In the genomic region with DNA sequence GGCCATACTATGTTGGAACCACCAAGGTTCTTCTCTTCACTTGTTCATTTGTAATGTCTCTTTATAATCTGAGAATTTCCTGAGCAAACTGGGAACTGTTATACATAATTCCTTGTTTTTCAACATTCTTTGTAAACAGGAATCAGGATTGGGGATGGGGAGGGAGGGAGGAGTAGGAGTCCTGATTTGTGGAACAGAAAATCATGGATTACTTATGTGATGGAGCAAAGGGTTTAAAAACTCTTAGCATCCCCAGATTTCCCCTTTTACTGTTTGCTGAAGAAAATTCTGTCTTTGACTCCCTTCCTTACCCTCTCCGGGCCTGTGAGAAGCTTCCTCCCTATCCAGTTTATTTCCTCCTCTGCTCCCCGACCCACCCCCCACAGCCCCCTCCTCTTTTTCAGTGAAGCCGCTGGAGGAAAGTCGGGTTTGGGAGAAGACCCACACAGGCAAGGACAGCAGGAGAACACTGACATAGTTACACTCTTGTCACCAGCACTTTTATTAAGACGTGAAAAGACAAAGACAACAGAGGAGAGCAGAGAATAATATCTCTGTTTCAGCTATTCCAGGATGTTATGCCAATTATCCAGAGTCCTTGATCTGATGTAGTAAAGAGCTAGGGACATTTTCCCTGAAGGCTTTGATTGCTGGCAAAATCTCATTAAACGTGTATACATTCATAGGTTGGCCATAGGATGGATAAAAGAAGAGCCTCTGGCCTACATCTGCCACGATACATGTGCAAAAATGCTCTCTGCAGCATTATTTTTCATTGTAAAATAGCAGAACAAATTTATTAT, we compare ENCODE assay signal across 31 cellular contexts. TPM values are rescaled to one million over a fixed set of nuclear protein-coding genes. Genes with fewer than 3 reads are reported as not detected.
DNase-seq lines count a peak whose midpoint lies in the region; ATAC-seq, FAIRE-seq and TF ChIP-seq lines count a peak whose summit lies in the region.
"Had no signal": no experiment of that assay in that cellular context is flagged by ENCODE, and none has a peak within 500 bp of the region (broad histone marks: within the 10 kb centered on the region; RNA-seq: fewer than 3 reads in every experiment).

No MANE protein-coding gene starts in this region.

- H3K9me2 ChIP-seq in SK-N-SH, result no peaks in the 10 kb centered on the region

- peaks cover 7% of the 10 kb centered on the region for H3K23me2 ChIP-seq in H9 (ENCODE audit: insufficient read length, low read depth, low read length, poor library complexity, severe bottlenecking)

- peaks cover 10 to 28% of the 10 kb centered on the region in 2 experiments for H3K36me3 ChIP-seq in SK-N-SH (replicated peaks in 1 of 2; ENCODE audit: control insufficient read depth in 1 of 2, insufficient read depth in 2 of 2, low read length in 1 of 2)
- H3K36me3 ChIP-seq: prostate gland had no signal

- H2BK12ac ChIP-seq in H9 (ENCODE audit: insufficient read length, low read depth, low read length), result no peak overlapping the region

- FAIRE-seq in frontal cortex (lab: Jason Lieb, UNC), result no peak
- FAIRE-seq: endothelial cell of umbilical vein, GM12892, RCC 7860 had no signal

- H2BK120ac ChIP-seq in H9 (ENCODE audit: low read depth, low read length, poor library complexity, severe bottlenecking), result no peak overlapping the region

- ATAC-seq in SK-N-SH treated with all-trans-retinoic acid at 6 μM for 48 hours, result no peak
- ATAC-seq: activated CD8-positive, alpha-beta T cell treated with anti-CD3 and anti-CD28 coated beads, Interleukin-2, amount 10 ng/mL, durations not matched to agents 7 days and 5 days; activated naive CD8-positive, alpha-beta T cell treated with anti-CD3 and anti-CD28 coated beads, Interleukin-2, amount 50 U/mL, for 24 hours; mucosa of descending colon; T-helper 17 cell had no signal

- TF ChIP-seq CTCF in SK-N-SH (IDR thresholded peaks at IDR 0.05) (no peak), H9 (conservative IDR thresholded peaks at IDR 0.05) (no peak)

- no peak overlapping the region for H3K4me3 Mint-ChIP-seq in H9
- H3K4me3 Mint-ChIP-seq: activated CD8-positive, alpha-beta T cell treated with anti-CD3 and anti-CD28 coated beads, Interleukin-2, amount 10 ng/mL, durations not matched to agents 7 days and 5 days; activated naive CD8-positive, alpha-beta T cell treated with anti-CD3 and anti-CD28 coated beads, Interleukin-2, amount 50 U/mL, for 24 hours; activated T-cell treated with anti-CD3 and anti-CD28 coated beads, Interleukin-2, amount 50 U/mL, for 24 hours; CD4-positive, alpha-beta T cell; central memory CD8-positive, alpha-beta T cell; neural crest cell; T-helper 17 cell had no signal

- H3K9ac ChIP-seq in SK-N-SH (no peak overlapping the region), H9 (ENCODE audit: extremely low read depth, insufficient read length, low read length) (peak overlapping the region; percentile 8)
- H3K9ac ChIP-seq: GM23248 had no signal

- H2AFZ ChIP-seq in SK-N-SH (ENCODE audit: low read depth) (no peak overlapping the region), H9 (ENCODE audit: low read length) (no peak overlapping the region)
- H2AFZ ChIP-seq: GM23248 had no signal

- H3K27ac Mint-ChIP-seq in H9, result no peak overlapping the region
- H3K27ac Mint-ChIP-seq: activated CD8-positive, alpha-beta T cell treated with anti-CD3 and anti-CD28 coated beads, Interleukin-2, amount 10 ng/mL, durations not matched to agents 7 days and 5 days; activated naive CD8-positive, alpha-beta T cell treated with anti-CD3 and anti-CD28 coated beads, Interleukin-2, amount 50 U/mL, for 24 hours; activated T-cell treated with anti-CD3 and anti-CD28 coated beads, Interleukin-2, amount 50 U/mL, for 24 hours; CD4-positive, alpha-beta T cell; T-helper 17 cell had no signal

- no peak overlapping the region for H3K14ac ChIP-seq in H9 (ENCODE audit: insufficient read depth, low read length)

- H3F3A ChIP-seq in SK-N-SH (replicated peaks; ENCODE audit: insufficient read depth), result peaks cover 14% of the 10 kb centered on the region

- no peak overlapping the region for H2BK5ac ChIP-seq in H9 (ENCODE audit: insufficient read length, low read length)

- H2AK5ac ChIP-seq in H9 (ENCODE audit: insufficient read length, low read length), result no peak overlapping the region

- WGBS in SK-N-SH (ENCODE audit: low lambda C conversion rate), result 79% methylated on average over 7 of the region's 7 CpGs
- WGBS in H9 (ENCODE audit: extremely low coverage, insufficient read length, low lambda C conversion rate), result no CpG with 5 or more reads among the region's 7 CpGs

- no peak overlapping the region for H3K56ac ChIP-seq in H9 (ENCODE audit: insufficient read length, low read depth, low read length)

- H3K27ac ChIP-seq in SK-N-SH (ENCODE audit: low read depth in 2 of 2, low read length in 1 of 2), result no peak overlapping the region
- no peak overlapping the region for H3K27ac ChIP-seq in H9 (ENCODE audit: insufficient read length, low read depth, low read length)
- H3K27ac ChIP-seq: 22Rv1, GM23248, prostate gland, sigmoid colon, SJSA1, thyroid gland had no signal

- no peak for TF ChIP-seq RAD21 in SK-N-SH (IDR thresholded peaks at IDR 0.05; ENCODE audit: low read length)

- no peaks in the 10 kb centered on the region for H3K36me3 Mint-ChIP-seq in H9 (ENCODE audit: insufficient read depth in 1 of 3, low read depth in 3 of 3)

- H3K27me3 ChIP-seq in SK-N-SH (ENCODE audit: insufficient read depth), result no peaks in the 10 kb centered on the region
- peaks cover 6% of the 10 kb centered on the region; the same call in 1 of the 2 replicates for H3K27me3 ChIP-seq in H9 (ENCODE audit: insufficient read depth, low read length)
- H3K27me3 ChIP-seq: dorsolateral prefrontal cortex, sigmoid colon, thyroid gland had no signal

- H3K4me1 ChIP-seq in SK-N-SH (ENCODE audit: control insufficient read depth in 1 of 2, insufficient read depth in 2 of 2, low read depth in 1 of 2, low read length in 1 of 2) (peaks cover 4 to 10% of the 10 kb centered on the region in 2 experiments; a peak in 3 of 4 replicates), H9 (ENCODE audit: insufficient read depth, low read length) (no peaks in the 10 kb centered on the region)
- H3K4me1 ChIP-seq: prostate gland had no signal

- no peak overlapping the region for H4K91ac ChIP-seq in H9 (ENCODE audit: insufficient read length, low read depth, low read length)

- no peaks in the 10 kb centered on the region for H3K27me3 Mint-ChIP-seq in H9 (ENCODE audit: low read depth)
- H3K27me3 Mint-ChIP-seq: activated naive CD8-positive, alpha-beta T cell treated with anti-CD3 and anti-CD28 coated beads, Interleukin-2, amount 50 U/mL, for 24 hours; activated T-cell treated with anti-CD3 and anti-CD28 coated beads, Interleukin-2, amount 50 U/mL, for 24 hours; CD4-positive, alpha-beta T cell; central memory CD8-positive, alpha-beta T cell; T-helper 17 cell had no signal

- H3K18ac ChIP-seq in H9 (ENCODE audit: insufficient read length, low read depth, low read length), result no peak overlapping the region

- no peak overlapping the region for H2BK20ac ChIP-seq in H9 (ENCODE audit: low read depth, low read length, poor library complexity, severe bottlenecking)

- H3K23ac ChIP-seq in H9 (ENCODE audit: insufficient read length, low read depth, low read length), result no peak overlapping the region

- no peak overlapping the region for H4K8ac ChIP-seq in H9 (replicated peaks; ENCODE audit: insufficient read length, low read depth, low read length)

- H3K4ac ChIP-seq in H9 (ENCODE audit: low read depth, low read length), result no peak overlapping the region

- H3K9me3 ChIP-seq in SK-N-SH (no peaks in the 10 kb centered on the region), H9 (ENCODE audit: control insufficient read depth, low read depth, low read length) (no peaks in the 10 kb centered on the region)
- H3K9me3 ChIP-seq: mucosa of descending colon, prostate gland, sigmoid colon, SJSA1, thyroid gland had no signal

- DNase-seq in SK-N-SH (peak; percentile 70), H9 (no peak), frontal cortex (ENCODE audit: low spot score in 2 of 2) (peak; percentile 44 to 51), pons (ENCODE audit: low spot score) (peak; percentile 55), NOMO-1 treated with DMSO at 0.1 percent for 48 hours (lab: John Stamatoyannopoulos, UW; ENCODE audit: unreplicated experiment) (no peak), A172 (ENCODE audit: low spot score) (no peak), cerebellar cortex (ENCODE audit: low spot score) (no peak)
- DNase-seq: activated naive CD8-positive, alpha-beta T cell treated with anti-CD3 and anti-CD28 coated beads, Interleukin-2, amount 50 U/mL, for 24 hours; GM23248; NCI-H1048; NCI-H187; NCI-H2171; NCI-H524 treated with DMSO at 0.1 percent for 48 hours; stimulated activated naive CD4-positive, alpha-beta T cell treated with Interleukin-2 at 50 U/mL for 16 hours; thyroid gland had no signal

- H3T11ph ChIP-seq in H9 (ENCODE audit: low read length), result no peak overlapping the region

- H4K20me1 ChIP-seq in SK-N-SH (ENCODE audit: insufficient read depth), result no peaks in the 10 kb centered on the region
- H4K20me1 ChIP-seq in H9 (ENCODE audit: control insufficient read depth, insufficient read depth, insufficient read length), result no peaks in the 10 kb centered on the region

- H3K79me2 ChIP-seq in SK-N-SH (ENCODE audit: insufficient read depth) (no peaks in the 10 kb centered on the region), H9 (ENCODE audit: insufficient read depth, low read length) (no peaks in the 10 kb centered on the region)

- no peak overlapping the region for H4K5ac ChIP-seq in H9 (ENCODE audit: insufficient read length, low read depth, low read length)

- no peak overlapping the region for H2BK15ac ChIP-seq in H9 (ENCODE audit: low read depth, low read length)

- no peaks in the 10 kb centered on the region for H3K9me3 Mint-ChIP-seq in H9
- H3K9me3 Mint-ChIP-seq: activated naive CD8-positive, alpha-beta T cell treated with anti-CD3 and anti-CD28 coated beads, Interleukin-2, amount 50 U/mL, for 24 hours; activated T-cell treated with anti-CD3 and anti-CD28 coated beads, Interleukin-2, amount 50 U/mL, for 24 hours; CD4-positive, alpha-beta T cell; central memory CD8-positive, alpha-beta T cell; neural crest cell had no signal

- H3K4me2 ChIP-seq in SK-N-SH, result no peak overlapping the region
- H3K4me2 ChIP-seq in H9 (ENCODE audit: insufficient read depth, insufficient read length, low read length), result no peak overlapping the region

- no peaks in the 10 kb centered on the region for H3K4me1 Mint-ChIP-seq in H9
- H3K4me1 Mint-ChIP-seq: activated naive CD8-positive, alpha-beta T cell treated with anti-CD3 and anti-CD28 coated beads, Interleukin-2, amount 50 U/mL, for 24 hours; central memory CD8-positive, alpha-beta T cell; neural crest cell; T-helper 17 cell had no signal

- no peaks in the 10 kb centered on the region for H3K79me1 ChIP-seq in H9 (ENCODE audit: insufficient read depth, low read depth, low read length, poor library complexity, severe bottlenecking)

- no peak overlapping the region for H3K4me3 ChIP-seq in SK-N-SH (ENCODE audit: low read depth in 2 of 2, low read length in 1 of 2)
- H3K4me3 ChIP-seq: GM23248, mucosa of descending colon, prostate gland, sigmoid colon, SJSA1, thyroid gland had no signal

- TF ChIP-seq EP300 in SK-N-SH (IDR thresholded peaks at IDR 0.05; ENCODE audit: borderline replicate concordance in 1 of 2, low read depth in 1 of 2, low read length in 1 of 2), result no peak

- POLR2A ChIA-PET in SK-N-SH (lab: Yijun Ruan, JAX), result interaction anchor here (0.9 kb wide), 1 partner anchor 333 kb away, joined by 3 read pairs; no protein-coding TSS in a partner anchor

- CTCF ChIA-PET in SK-N-SH (lab: Yijun Ruan, JAX), result interaction anchor here (0.6 to 10.5 kb wide), 8 partner anchors 9 to 334 kb away, joined by 3 to 88 read pairs (median 4); no protein-coding TSS in a partner anchor

RNA-seq across cellular contexts. Expression of a gene that starts 4.6 kb away (rescaled TPM):
- polyA plus RNA-seq in SK-N-SH (2012; rRNA removed), result 29.8 and 39.7 TPM in 2 replicates
- 27.4 and 29.8 TPM in 2 replicates for polyA plus RNA-seq in SK-N-SH (2012; cell fraction: cytosol; rRNA removed)
- 42.5 and 61.4 TPM in 2 replicates for polyA plus RNA-seq in SK-N-SH (2012; cell fraction: nucleus; rRNA removed)
- total RNA-seq in H9 (2021) (27.7 and 29.3 TPM in 2 replicates), frontal cortex (67.3 TPM)
- 19.8 and 35.1 TPM in 2 replicates for total RNA-seq in A172 (2014; rRNA removed; shearing (Covaris generic))

RNA-seq across cellular contexts. Expression of a gene that starts 48.8 kb away (rescaled TPM):
- polyA plus RNA-seq in SK-N-SH (2012; rRNA removed), result not detected in 2 replicates
- polyA plus RNA-seq in SK-N-SH (2012; cell fraction: cytosol; rRNA removed), result not detected in 2 replicates
- not detected in 2 replicates for polyA plus RNA-seq in SK-N-SH (2012; cell fraction: nucleus; rRNA removed)
- total RNA-seq in H9 (2021) (1,874 and 2,051 TPM in 2 replicates), frontal cortex (under 0.01 TPM)
- under 0.01 and 255 TPM in 2 replicates for total RNA-seq in A172 (2014; rRNA removed; shearing (Covaris generic))
- total RNA-seq: GM23248 had no signal
- polyA plus RNA-seq: GM23248, sigmoid colon had no signal

Comparison
In these comparisons a context has a peak if more than half of its experiments do, and no peak if none do; other contexts are left out.
1. DNase-seq: peak in SK-N-SH (single experiment), frontal cortex (2 of 2) and pons (single experiment); none in H9 (single experiment), NOMO-1 treated with DMSO at 0.1 percent for 48 hours (single experiment), A172 (single experiment) and cerebellar cortex (single experiment).